In genomic region chr5:72380491-72381274, GRCh38 we compare ENCODE assay signal across 3 cellular contexts.
TF ChIP-seq lines count a peak whose summit lies in the region.

No MANE protein-coding gene starts in this region.

TF ChIP-seq in IMR-90, 13 proteins besides CTCF, POLR2A, EP300 and RAD21 (continued from another document):
- no peak for TF ChIP-seq NFE2L2 (IDR thresholded peaks at IDR 0.05; ENCODE audit: low read depth, low read length)
- no peak for TF ChIP-seq FOS (IDR thresholded peaks at IDR 0.05; ENCODE audit: low read depth, low read length)
- no peak for TF ChIP-seq MXI1 (IDR thresholded peaks at IDR 0.05; ENCODE audit: borderline replicate concordance, low read depth, low read length)
- TF ChIP-seq ELK1 (IDR thresholded peaks at IDR 0.05; ENCODE audit: borderline replicate concordance, low read depth, low read length) = no peak
- TF ChIP-seq RFX5 (IDR thresholded peaks at IDR 0.05; ENCODE audit: low read depth, low read length) = no peak
- no peak for TF ChIP-seq SMC3 (IDR thresholded peaks at IDR 0.05; ENCODE audit: low read depth, low read length)
- no peak for TF ChIP-seq CHD1 (IDR thresholded peaks at IDR 0.05; ENCODE audit: low read depth, low read length)
- no peak for TF ChIP-seq CEBPB (IDR thresholded peaks at IDR 0.05; ENCODE audit: low read depth, low read length)
- TF ChIP-seq MAFK (IDR thresholded peaks at IDR 0.05; ENCODE audit: low read depth, low read length) = no peak
- TF ChIP-seq RCOR1 (IDR thresholded peaks at IDR 0.05; ENCODE audit: insufficient replicate concordance, low read length) = no peak
- TF ChIP-seq USF2 (IDR thresholded peaks at IDR 0.05; ENCODE audit: low read depth, low read length) = no peak
- no peak for TF ChIP-seq BHLHE40 (IDR thresholded peaks at IDR 0.05; ENCODE audit: low read depth, low read length)

TF ChIP-seq in GM12878, 131 proteins besides CTCF, POLR2A, EP300 and RAD21 (continued from another document and continues in another):
- TF ChIP-seq ZZZ3 (IDR thresholded peaks at IDR 0.05; ENCODE audit: control insufficient read depth, insufficient read length, low read depth) = no peak
- TF ChIP-seq POU2F2 (IDR thresholded peaks at IDR 0.05; ENCODE audit: borderline replicate concordance, low read depth, low read length) = no peak
- peak; percentile 75 for TF ChIP-seq SPI1 (IDR thresholded peaks at IDR 0.05; ENCODE audit: borderline replicate concordance, insufficient read depth, low read depth, low read length)
- no peak for TF ChIP-seq SRF (IDR thresholded peaks at IDR 0.05; ENCODE audit: low read depth in 2 of 2, low read length in 2 of 2)
- TF ChIP-seq PKNOX1 (IDR thresholded peaks at IDR 0.05) = no peak
- no peak for TF ChIP-seq TCF7 (IDR thresholded peaks at IDR 0.05; ENCODE audit: borderline replicate concordance)
- no peak for TF ChIP-seq IRF3 (IDR thresholded peaks at IDR 0.05)
- TF ChIP-seq CREB1 (IDR thresholded peaks at IDR 0.05; ENCODE audit: low read depth) = no peak
- 0 out of 2 replicates have a peak, but pooled peaks have one; percentile 37 for TF ChIP-seq GATAD2B (conservative IDR thresholded peaks at IDR 0.05; ENCODE audit: low read depth)
- peak; percentile 77 for TF ChIP-seq DPF2 (IDR thresholded peaks at IDR 0.05)
- TF ChIP-seq KAT2A (conservative IDR thresholded peaks at IDR 0.05; ENCODE audit: control insufficient read depth, low read depth, low read length) = no peak
- no peak for TF ChIP-seq RELA (IDR thresholded peaks at IDR 0.05; ENCODE audit: borderline replicate concordance, partially characterized antibody)
- no peak for TF ChIP-seq SREBF2 (IDR thresholded peaks at IDR 0.05; ENCODE audit: low read length)
- no peak for TF ChIP-seq EED (IDR thresholded peaks at IDR 0.05; ENCODE audit: low read depth)
- no peak for TF ChIP-seq CBX3 (IDR thresholded peaks at IDR 0.05; ENCODE audit: borderline replicate concordance, low read depth)
- no peak for TF ChIP-seq ESRRA (IDR thresholded peaks at IDR 0.05; ENCODE audit: low read length)
- TF ChIP-seq SMAD5 (IDR thresholded peaks at IDR 0.05; ENCODE audit: low read depth) = no peak
- no peak for TF ChIP-seq RB1 (IDR thresholded peaks at IDR 0.05; ENCODE audit: borderline replicate concordance)
- TF ChIP-seq PAX8 (IDR thresholded peaks at IDR 0.05) = no peak
- no peak for TF ChIP-seq ZNF384 (IDR thresholded peaks at IDR 0.05; ENCODE audit: borderline replicate concordance, low read depth, low read length)
- TF ChIP-seq ZBTB33 (IDR thresholded peaks at IDR 0.05) = no peak
- no peak for TF ChIP-seq LARP7 (IDR thresholded peaks at IDR 0.05)
- TF ChIP-seq BACH1 (IDR thresholded peaks at IDR 0.05; ENCODE audit: borderline replicate concordance) = no peak
- TF ChIP-seq NR2F1 (conservative IDR thresholded peaks at IDR 0.05) = no peak
- TF ChIP-seq MTA2 (IDR thresholded peaks at IDR 0.05; ENCODE audit: low read depth) = no peak

TF ChIP-seq in WTC11, 78 proteins besides CTCF, POLR2A, EP300 and RAD21:
- TF ChIP-seq RELA (CRISPR knock-in tag; IDR thresholded peaks at IDR 0.05; ENCODE audit: borderline replicate concordance) = no peak
- no peak for TF ChIP-seq ZNF425 (CRISPR knock-in tag; conservative IDR thresholded peaks at IDR 0.05)
- no peak for TF ChIP-seq AFF4 (CRISPR knock-in tag; IDR thresholded peaks at IDR 0.05; ENCODE audit: borderline replicate concordance)
- no peak for TF ChIP-seq ZNF121 (CRISPR knock-in tag; IDR thresholded peaks at IDR 0.05)
- TF ChIP-seq USF1 (CRISPR knock-in tag; IDR thresholded peaks at IDR 0.05) = no peak
- no peak for TF ChIP-seq GRHL2 (CRISPR knock-in tag; IDR thresholded peaks at IDR 0.05; ENCODE audit: insufficient replicate concordance, severe bottlenecking)
- TF ChIP-seq JUN (CRISPR knock-in tag; IDR thresholded peaks at IDR 0.05) = no peak
- TF ChIP-seq TCF7 (CRISPR knock-in tag; IDR thresholded peaks at IDR 0.05; ENCODE audit: low read depth) = no peak
